Comparison of ENCODE assay signal across 8 cellular contexts in the genomic region with DNA sequence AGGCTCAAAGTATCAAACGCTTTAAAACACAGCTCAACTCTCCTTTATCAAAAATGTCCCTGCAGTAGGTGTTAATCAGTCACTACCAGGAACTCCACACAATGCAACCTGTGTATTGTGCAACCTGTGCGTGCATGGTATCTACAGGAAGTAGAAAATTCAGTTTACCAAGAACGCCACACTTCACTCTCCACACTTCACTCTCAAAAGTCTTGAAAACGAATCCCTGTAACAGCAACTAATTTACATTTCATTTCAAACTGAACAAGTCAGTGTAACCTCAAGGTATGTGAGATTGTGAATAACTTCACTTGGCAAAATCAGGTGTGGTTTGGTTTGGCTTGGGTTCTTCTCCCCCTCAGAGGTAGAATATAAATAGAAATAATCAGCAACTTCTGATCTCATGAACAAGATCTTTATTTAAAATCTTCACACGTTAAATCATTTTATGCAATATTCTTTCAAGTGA. TPM values are rescaled to one million over a fixed set of nuclear protein-coding genes. Genes with fewer than 3 reads are reported as not detected.
DNase-seq lines count a peak whose midpoint lies in the region; ATAC-seq and TF ChIP-seq lines count a peak whose summit lies in the region.

No MANE protein-coding gene starts in this region.

- H3K4me3 ChIP-seq in upper lobe of left lung = peak overlapping the region in 3 of 4 donors; percentile 92 to 97 (median 96)

- intact Hi-C loops in left colon (cut with DNase I, micrococcal nuclease) = no loop called here

- peak overlapping the region; percentile 89 for H3K4me3 Mint-ChIP-seq in activated CD4-positive, alpha-beta T cell treated with anti-CD3 and anti-CD28 coated beads, Interleukin-2, amount 10 ng/mL, durations not matched to agents 7 days and 5 days

- TF ChIP-seq POLR2A in upper lobe of left lung (IDR thresholded peaks at IDR 0.05) = peak in 2 of 4 donors; percentile 28 to 31

- WGBS in upper lobe of left lung, 2 donors = 8 to 31% methylated on average over 5 of the region's 5 CpGs

- POLR2A ChIA-PET in activated CD4-positive, alpha-beta T cell treated with anti-CD3 and anti-CD28 coated beads, Interleukin-2, amount 10 ng/mL, durations not matched to agents 7 days and 5 days (lab: Charles Lee) = no interaction called here

- H3K27ac Mint-ChIP-seq in activated CD4-positive, alpha-beta T cell treated with anti-CD3 and anti-CD28 coated beads, Interleukin-2, amount 10 ng/mL, durations not matched to agents 7 days and 5 days = peak overlapping the region; percentile 94

- peak in 3 of 4 donors; percentile 40 to 87 (median 74) for TF ChIP-seq EP300 in upper lobe of left lung (IDR thresholded peaks at IDR 0.05)

- H3K27me3 Mint-ChIP-seq in activated CD4-positive, alpha-beta T cell treated with anti-CD3 and anti-CD28 coated beads, Interleukin-2, amount 10 ng/mL, durations not matched to agents 7 days and 5 days = no peaks in the 10 kb centered on the region

- TF ChIP-seq CTCF in upper lobe of left lung (IDR thresholded peaks at IDR 0.05) = no peak

- H3K9me3 ChIP-seq in upper lobe of left lung = no peaks in the 10 kb centered on the region

- no peaks in the 10 kb centered on the region for H3K27me3 ChIP-seq in upper lobe of left lung

- peak overlapping the region; percentile 91 to 95 (median 94) for H3K27ac ChIP-seq in upper lobe of left lung

- H3K36me3 Mint-ChIP-seq in activated CD4-positive, alpha-beta T cell treated with anti-CD3 and anti-CD28 coated beads, Interleukin-2, amount 10 ng/mL, durations not matched to agents 7 days and 5 days (ENCODE audit: low read depth) = peaks cover 13% of the 10 kb centered on the region

- ATAC-seq in left colon (peak; percentile 74), upper lobe of left lung (ENCODE audit: low FRiP score in 2 of 2) (peak in 1 of 2 donors; percentile 77), HG03025 (IDR thresholded peaks at IDR 0.05; ENCODE audit: low FRiP score, unreplicated experiment) (no peak)

- peaks cover 31% of the 10 kb centered on the region for H3K4me1 Mint-ChIP-seq in activated CD4-positive, alpha-beta T cell treated with anti-CD3 and anti-CD28 coated beads, Interleukin-2, amount 10 ng/mL, durations not matched to agents 7 days and 5 days

- no peaks in the 10 kb centered on the region for H3K9me3 Mint-ChIP-seq in activated CD4-positive, alpha-beta T cell treated with anti-CD3 and anti-CD28 coated beads, Interleukin-2, amount 10 ng/mL, durations not matched to agents 7 days and 5 days

- CTCF ChIA-PET in activated CD4-positive, alpha-beta T cell treated with anti-CD3 and anti-CD28 coated beads, Interleukin-2, amount 10 ng/mL, durations not matched to agents 7 days and 5 days (lab: Charles Lee) = no interaction called here

- H3K4me1 ChIP-seq in upper lobe of left lung = peaks cover 26 to 54% (median 44%) of the 10 kb centered on the region in 4 donors

- DNase-seq in NCI-H2107 (lab: John Stamatoyannopoulos, UW) = peak; percentile 1
- DNase-seq in NCI-H2107 treated with DMSO at 0.1 percent for 48 hours (lab: John Stamatoyannopoulos, UW; ENCODE audit: unreplicated experiment) = no peak
- peak; percentile 38 for DNase-seq in HPDE6-E6E7 (ENCODE audit: extremely low spot score)
- DNase-seq in activated CD4-positive, alpha-beta T cell treated with anti-CD3 and anti-CD28 coated beads, Interleukin-2, amount 10 ng/mL, durations not matched to agents 7 days and 5 days = peak; percentile 55
- peak; percentile 34 to 72 for DNase-seq in left colon
- DNase-seq in upper lobe of left lung = peak in 1 of 2 donors; percentile 90
- no peak for DNase-seq in germinal center (ENCODE audit: low spot score)

- no peaks in the 10 kb centered on the region for H3K36me3 ChIP-seq in upper lobe of left lung

RNA-seq across cellular contexts. Expression of a gene that starts 1.6 kb away (rescaled TPM):
- total RNA-seq in activated CD4-positive, alpha-beta T cell treated with anti-CD3 and anti-CD28 coated beads, Interleukin-2, amount 10 ng/mL, durations not matched to agents 7 days and 5 days = 10 to 100 TPM; 26.4 to 31.7 TPM
- total RNA-seq in left colon (10 to 100 TPM; 55.5 to 80.0 TPM), upper lobe of left lung (10 to 100 TPM; 50.8 to 95.3 (median 65.3) TPM)

Comparison
In these comparisons a context has a peak if more than half of its experiments do, and no peak if none do; other contexts are left out.
1. DNase-seq: peak in NCI-H2107 (single experiment), HPDE6-E6E7 (single experiment), activated CD4-positive, alpha-beta T cell treated with anti-CD3 and anti-CD28 coated beads, Interleukin-2, amount 10 ng/mL, durations not matched to agents 7 days and 5 days (single experiment) and left colon (2 of 2); none in NCI-H2107 treated with DMSO at 0.1 percent for 48 hours (single experiment) and germinal center (single experiment).